Comparison of ENCODE assay signal across 17 cellular contexts in genomic region chr10:78889536-78890063, GRCh38.
"Had no signal": no experiment of that assay in that cellular context is flagged by ENCODE, and none has a peak within 500 bp of the region (broad histone marks: within the 10 kb centered on the region; RNA-seq: fewer than 3 reads in every experiment).

No MANE protein-coding gene starts in this region.

- H3K9me3 ChIP-seq: ovary had no signal

- H3K4me1 ChIP-seq: ascending aorta, gastroesophageal sphincter, psoas muscle, right lobe of liver, transverse colon had no signal

- ATAC-seq: gastroesophageal sphincter; left ventricle myocardium superior; naive thymus-derived CD8-positive, alpha-beta T cell; psoas muscle; right lobe of liver had no signal

- DNase-seq: activated CD4-positive, alpha-beta T cell treated with anti-CD3 and anti-CD28 coated beads for 1 hour; activated CD8-positive, alpha-beta memory T cell treated with anti-CD3 and anti-CD28 coated beads for 24 hours; activated T-cell treated with anti-CD3 and anti-CD28 coated beads, Interleukin-2, amount 50 U/mL, for 48 hours; immature natural killer cell; kidney glomerular epithelial cell; left ventricle myocardium superior; ovary; right lobe of liver; stimulated activated CD4-positive, alpha-beta T cell treated with anti-CD3 and anti-CD28 coated beads, Interleukin-15, amount 100 ng/mL, for 24 hours; stimulated activated CD4-positive, alpha-beta T cell treated with anti-CD3 and anti-CD28 coated beads, Interleukin-2, amount 100 ng/mL, for 48 hours; transverse colon; WERI-Rb-1 had no signal

- H3K36me3 ChIP-seq: ascending aorta, gastroesophageal sphincter, ovary, right lobe of liver, transverse colon, WERI-Rb-1 had no signal

- H3K27ac ChIP-seq: ascending aorta, coronary artery, gastroesophageal sphincter, ovary, psoas muscle, right lobe of liver, transverse colon, WERI-Rb-1 had no signal

- H3K4me3 ChIP-seq: ascending aorta, coronary artery, gastroesophageal sphincter, ovary, psoas muscle, right lobe of liver, transverse colon had no signal

- H3K27me3 ChIP-seq: ascending aorta, gastroesophageal sphincter, ovary, right lobe of liver, transverse colon had no signal
